ENCODE assay signal across 23 cellular contexts in the genomic region with DNA sequence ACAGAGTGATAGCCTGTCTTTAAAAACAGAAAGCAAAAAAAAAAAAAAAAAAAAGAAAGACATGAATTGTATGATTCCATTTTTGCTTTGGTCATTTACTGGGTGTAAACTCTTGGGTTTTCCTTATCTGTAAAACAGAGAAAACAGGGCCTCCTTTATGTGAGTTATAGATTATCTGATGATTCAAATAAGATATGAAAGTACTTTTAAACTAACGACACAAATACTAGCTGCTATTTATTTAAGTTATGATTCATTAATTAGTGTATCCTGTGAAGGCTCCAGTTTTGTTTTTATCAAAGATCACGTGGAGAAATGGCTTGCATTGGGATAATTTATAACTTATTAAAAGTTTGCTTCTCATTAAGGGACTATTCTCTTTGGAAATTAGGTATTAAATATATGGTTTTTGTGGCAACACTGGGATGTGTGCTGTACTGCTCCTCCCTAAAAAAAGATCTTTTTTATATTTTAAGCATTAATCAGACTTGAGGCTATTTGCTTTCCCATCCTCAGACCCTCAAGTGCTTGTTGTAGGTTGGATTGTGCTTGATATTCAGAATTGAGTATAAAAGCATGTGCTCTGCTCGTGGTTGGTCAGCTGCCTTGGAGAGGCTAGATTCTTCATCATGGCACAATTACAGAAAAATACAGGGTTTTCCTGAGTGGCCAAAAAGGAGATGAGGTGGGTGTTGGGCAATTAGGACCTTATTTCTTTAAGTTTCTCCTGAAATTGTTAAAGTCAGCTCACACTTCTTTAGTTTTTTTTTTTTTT. TPM values are rescaled to one million over a fixed set of nuclear protein-coding genes. Genes with fewer than 3 reads are reported as not detected.
DNase-seq lines count a peak whose midpoint lies in the region; ATAC-seq, FAIRE-seq and TF ChIP-seq lines count a peak whose summit lies in the region.
"Had no signal": no experiment of that assay in that cellular context is flagged by ENCODE, and none has a peak within 500 bp of the region (broad histone marks: within the 10 kb centered on the region; RNA-seq: fewer than 3 reads in every experiment).

No MANE protein-coding gene starts in this region.

- no peaks in the 10 kb centered on the region for H3K27me3 Mint-ChIP-seq in GM23338 (ENCODE audit: insufficient read depth, low read depth, poor library complexity)
- H3K27me3 Mint-ChIP-seq: CD4-positive, alpha-beta memory T cell had no signal

- WGBS in esophagus muscularis mucosa: 73% methylated on average over 3 of the region's 3 CpGs
- 55% methylated on average over 3 of the region's 3 CpGs for WGBS in smooth muscle cell (ENCODE audit: low lambda C conversion rate)
- WGBS in HepG2 (ENCODE audit: low lambda C conversion rate): 2% methylated on average over 3 of the region's 3 CpGs

- no peak overlapping the region for H2AFZ ChIP-seq in GM23338
- no peak overlapping the region for H2AFZ ChIP-seq in smooth muscle cell (ENCODE audit: low read depth)
- no peak overlapping the region for H2AFZ ChIP-seq in HepG2 (ENCODE audit: low read length)
- H2AFZ ChIP-seq: GM23248 had no signal

- intact Hi-C loops in esophagus muscularis mucosa (cut with DNase I): no loop called here
- intact Hi-C loops in gastrocnemius medialis (cut with DNase I; ENCODE audit: low total_unique reads): no loop called here
- intact Hi-C loops in HepG2 (cut with micrococcal nuclease; ENCODE audit: unreplicated experiment): no loop called here

- H3K4me1 ChIP-seq in GM23338 (ENCODE audit: insufficient read depth) (peaks cover 28% of the 10 kb centered on the region), esophagus muscularis mucosa (no peaks in the 10 kb centered on the region), smooth muscle cell (ENCODE audit: low read depth) (no peaks in the 10 kb centered on the region), gastrocnemius medialis (no peaks in the 10 kb centered on the region), HepG2 (ENCODE audit: insufficient read depth, low read length) (no peaks in the 10 kb centered on the region)
- H3K4me1 ChIP-seq: Caco-2 had no signal

- H3K36me3 ChIP-seq in GM23338 (ENCODE audit: insufficient read depth) (no peaks in the 10 kb centered on the region), esophagus muscularis mucosa (no peaks in the 10 kb centered on the region), smooth muscle cell (ENCODE audit: low read depth) (no peaks in the 10 kb centered on the region), gastrocnemius medialis (no peaks in the 10 kb centered on the region), HepG2 (replicated peaks in 1 of 2; ENCODE audit: control insufficient read depth in 1 of 2, insufficient read depth in 2 of 2, low read length in 2 of 2) (no peaks in the 10 kb centered on the region)

- ATAC-seq in GM23338 (no peak), gastrocnemius medialis (no peak), HepG2 (no peak)

- in situ Hi-C loops in gastrocnemius medialis (cut with MboI; ENCODE audit: low sequenced_read_pairs in 4 of 4): no loop called here
- in situ Hi-C loops in HepG2 (cut with HindIII; ENCODE audit: extremely low pct_ligation_motif_present, low pct_unique_long_range_greater_than_20kb): no loop called here

- no peak for DNase-seq in GM23338 (ENCODE audit: low spot score)
- DNase-seq in amniotic epithelial cell (ENCODE audit: low read depth): peak; percentile 8
- DNase-seq in esophagus muscularis mucosa (ENCODE audit: extremely low spot score): peak; percentile 47
- DNase-seq in smooth muscle cell (lab: John Stamatoyannopoulos, UW; ENCODE audit: unreplicated experiment): no peak
- DNase-seq in NCI-H524 treated with DMSO at 0.1 percent for 48 hours (lab: John Stamatoyannopoulos, UW): no peak
- DNase-seq in GM10248 (ENCODE audit: extremely low spot score): no peak
- DNase-seq in gastrocnemius medialis: no peak
- no peak for DNase-seq in HepG2 (ENCODE audit: low spot score)
- DNase-seq: C1 segment of cervical spinal cord; Caco-2; CD4-positive, alpha-beta memory T cell; DMS 273 treated with DMSO at 0.1 percent for 48 hours; DMS79; EL; GDM1; GM23248; H9; HFFc6 had no signal

- H3K27ac ChIP-seq in GM23338 (ENCODE audit: low read depth) (no peak overlapping the region), esophagus muscularis mucosa (replicated peaks in 1 of 4) (no peak overlapping the region), smooth muscle cell (ENCODE audit: low read depth) (no peak overlapping the region), gastrocnemius medialis (no peak overlapping the region), HepG2 (ENCODE audit: extremely low read length, insufficient read depth, low read length) (no peak overlapping the region)
- H3K27ac ChIP-seq: GM23248 had no signal

- H3K27ac Mint-ChIP-seq in GM23338: no peak overlapping the region
- H3K27ac Mint-ChIP-seq: CD4-positive, alpha-beta memory T cell; HFFc6 had no signal

- no peak for FAIRE-seq in HepG2 (lab: Jason Lieb, UNC)
- FAIRE-seq: D721Med, GM12892 had no signal

- H3F3A ChIP-seq in GM23338 (replicated peaks; ENCODE audit: low read depth) (no peaks in the 10 kb centered on the region), smooth muscle cell (ENCODE audit: low read depth) (no peaks in the 10 kb centered on the region)

- TF ChIP-seq RAD21 in HepG2 (CRISPR knock-in tag; IDR thresholded peaks at IDR 0.05): no peak

- H4K20me1 ChIP-seq in GM23338 (replicated peaks; ENCODE audit: insufficient read depth): no peaks in the 10 kb centered on the region
- no peaks in the 10 kb centered on the region for H4K20me1 ChIP-seq in smooth muscle cell (ENCODE audit: low read depth)
- no peaks in the 10 kb centered on the region for H4K20me1 ChIP-seq in HepG2 (ENCODE audit: insufficient read depth, low read length)

- H3K4me2 ChIP-seq in GM23338: peak overlapping the region; percentile 55; the same call in 1 of the 2 replicates
- H3K4me2 ChIP-seq in smooth muscle cell: peak overlapping the region; percentile 32
- no peak overlapping the region for H3K4me2 ChIP-seq in HepG2 (ENCODE audit: low read depth, low read length)

- TF ChIP-seq POLR2A in esophagus muscularis mucosa (IDR thresholded peaks at IDR 0.05; ENCODE audit: low read depth) (no peak), gastrocnemius medialis (IDR thresholded peaks at IDR 0.05) (no peak), HepG2 (IDR thresholded peaks at IDR 0.05; ENCODE audit: insufficient read depth in 1 of 2, low read depth in 2 of 2, low read length in 2 of 2) (no peak)

- H3K9me3 Mint-ChIP-seq in GM23338: no peaks in the 10 kb centered on the region
- H3K9me3 Mint-ChIP-seq: H9 had no signal

- no TSS peak for BruUV-seq in HepG2 (replicated peaks; lab: Mats Ljungman, UMichigan)

- H3K36me3 Mint-ChIP-seq in GM23338 (ENCODE audit: low read depth): no peaks in the 10 kb centered on the region
- H3K36me3 Mint-ChIP-seq: CD4-positive, alpha-beta memory T cell had no signal

- H3K27me3 ChIP-seq in GM23338 (ENCODE audit: insufficient read depth): no peaks in the 10 kb centered on the region
- H3K27me3 ChIP-seq in esophagus muscularis mucosa: no peaks in the 10 kb centered on the region
- no peaks in the 10 kb centered on the region for H3K27me3 ChIP-seq in smooth muscle cell (ENCODE audit: low read depth)
- no peaks in the 10 kb centered on the region for H3K27me3 ChIP-seq in gastrocnemius medialis
- H3K27me3 ChIP-seq in HepG2 (ENCODE audit: control insufficient read depth in 1 of 2, insufficient read depth in 2 of 2, low read length in 2 of 2): no peaks in the 10 kb centered on the region; a peak in 1 of 5 replicates

- H3K79me2 ChIP-seq in GM23338 (replicated peaks; ENCODE audit: insufficient read depth) (no peaks in the 10 kb centered on the region), smooth muscle cell (ENCODE audit: low read depth) (no peaks in the 10 kb centered on the region), HepG2 (ENCODE audit: insufficient read depth, low read length) (no peaks in the 10 kb centered on the region)

- H3K9me3 ChIP-seq in esophagus muscularis mucosa (no peaks in the 10 kb centered on the region), smooth muscle cell (replicated peaks; ENCODE audit: low read depth) (no peaks in the 10 kb centered on the region), gastrocnemius medialis (no peaks in the 10 kb centered on the region), HepG2 (ENCODE audit: low read length) (peaks cover 51% of the 10 kb centered on the region)
- H3K9me3 ChIP-seq: Caco-2 had no signal

- TF ChIP-seq EP300 in esophagus muscularis mucosa (IDR thresholded peaks at IDR 0.05): no peak
- TF ChIP-seq EP300 in HepG2 (IDR thresholded peaks at IDR 0.05; ENCODE audit: low read depth in 2 of 2, low read length in 2 of 2): no peak
- TF ChIP-seq EP300 in HepG2 (CRISPR knock-in tag; IDR thresholded peaks at IDR 0.05; ENCODE audit: borderline replicate concordance): no peak

- POLR2A ChIA-PET in GM10248 (lab: Yijun Ruan, JAX) (no interaction called here), HepG2 (lab: Yijun Ruan, JAX) (no interaction called here)

- no peak overlapping the region for H3K4me3 ChIP-seq in GM23338
- no peak overlapping the region for H3K4me3 ChIP-seq in esophagus muscularis mucosa
- H3K4me3 ChIP-seq in smooth muscle cell: no peak overlapping the region
- H3K4me3 ChIP-seq in gastrocnemius medialis: no peak overlapping the region
- H3K4me3 ChIP-seq in HepG2 (replicated peaks in 1 of 3; ENCODE audit: insufficient read depth in 1 of 3, low read depth in 2 of 3, low read length in 3 of 3): no peak overlapping the region
- H3K4me3 ChIP-seq: GM23248 had no signal

- H3K9me2 ChIP-seq in GM23338 (ENCODE audit: insufficient read depth): no peaks in the 10 kb centered on the region

- TF ChIP-seq CTCF in GM23338 (conservative IDR thresholded peaks at IDR 0.05; ENCODE audit: low read depth in 2 of 2) (no peak), esophagus muscularis mucosa (IDR thresholded peaks at IDR 0.05) (no peak), smooth muscle cell (IDR thresholded peaks at IDR 0.05; ENCODE audit: borderline replicate concordance, insufficient read depth, poor library complexity, severe bottlenecking) (no peak), GM10248 (IDR thresholded peaks at IDR 0.05; ENCODE audit: control extremely low read depth, extremely low read depth, low read depth, missing control alignments) (no peak), gastrocnemius medialis (IDR thresholded peaks at IDR 0.05 in 4 of 5, conservative IDR thresholded peaks at IDR 0.05 in 1 of 5) (no peak), HepG2 (CRISPR knock-in tag; IDR thresholded peaks at IDR 0.05) (no peak)

- H3K9ac ChIP-seq in smooth muscle cell (ENCODE audit: low read depth) (no peak overlapping the region), HepG2 (ENCODE audit: insufficient read depth, low read depth, low read length) (no peak overlapping the region)
- H3K9ac ChIP-seq: GM23248 had no signal

- H3K4me1 Mint-ChIP-seq in GM23338: peaks cover 33% of the 10 kb centered on the region
- H3K4me1 Mint-ChIP-seq: CD4-positive, alpha-beta memory T cell had no signal

- H3K4me3 Mint-ChIP-seq in GM23338: no peak overlapping the region
- H3K4me3 Mint-ChIP-seq: CD4-positive, alpha-beta memory T cell; H9; HFFc6 had no signal

- CTCF ChIA-PET in GM10248 (lab: Yijun Ruan, JAX) (interaction anchor here (0.6 to 1.4 kb wide), 2 partner anchors 9 to 10 kb away, joined by 3 read pairs; no protein-coding TSS in a partner anchor), HepG2 (lab: Yijun Ruan, JAX; ENCODE audit: low intra/inter-chr PET ratio, low total read pairs) (no interaction called here)

RNA-seq across cellular contexts. Expression of a gene that starts 39.9 kb away (rescaled TPM):
- total RNA-seq in GM23338 (2014; rRNA removed; shearing (Covaris generic)): 3.1 and 3.9 TPM in 2 replicates
- polyA plus RNA-seq in GM23338 (2016; fragmentation: Nextera tagmentation; extraction: Ambion mirVana): 1.9 TPM in 2 replicates
- under 1 TPM; under 0.01 to 0.65 (median 0.17) TPM for total RNA-seq in esophagus muscularis mucosa
- total RNA-seq in smooth muscle cell: 2.4 and 4.0 TPM in 2 replicates
- polyA plus RNA-seq in smooth muscle cell: 4.3 and 4.8 TPM in 2 replicates
- not detected for total RNA-seq in gastrocnemius medialis
- total RNA-seq in HepG2 (2016; rRNA removed; fragmentation: Illumina TruSeq; extraction: Trizol): not detected in 2 replicates
- total RNA-seq in HepG2 (2016; cell fraction: cytosol; rRNA removed; fragmentation: Illumina TruSeq; extraction: Trizol; ENCODE audit: low read depth): not detected in 2 replicates
- total RNA-seq in HepG2 (2016; cell fraction: insoluble cytoplasmic fraction; rRNA removed; fragmentation: Illumina TruSeq; extraction: Trizol): not detected in 2 replicates
- total RNA-seq in HepG2 (2016; cell fraction: membrane; rRNA removed; fragmentation: Illumina TruSeq; extraction: Trizol): not detected in 2 replicates
- total RNA-seq in HepG2 (2016; cell fraction: nucleus; rRNA removed; fragmentation: Illumina TruSeq; extraction: Trizol): not detected in 2 replicates
- polyA plus RNA-seq in HepG2 (2011; rRNA removed): not detected in 2 replicates
- polyA plus RNA-seq in HepG2 (2011; cell fraction: cytosol; rRNA removed): not detected in 2 replicates
- not detected in 2 replicates for polyA plus RNA-seq in HepG2 (2011; cell fraction: nucleus; rRNA removed)
- not detected in 2 replicates for polyA plus RNA-seq in HepG2 (2012)
- polyA plus RNA-seq in HepG2 (2016; cell fraction: cytosol; fragmentation: Illumina TruSeq; extraction: Trizol; ENCODE audit: low read depth): not detected in 2 replicates
- polyA plus RNA-seq in HepG2 (2016; cell fraction: insoluble cytoplasmic fraction; fragmentation: Illumina TruSeq; extraction: Trizol; ENCODE audit: low read depth): not detected in 2 replicates
- not detected in 2 replicates for polyA plus RNA-seq in HepG2 (2016; cell fraction: membrane; fragmentation: Illumina TruSeq; extraction: Trizol; ENCODE audit: low read depth)
- not detected in 2 replicates for polyA plus RNA-seq in HepG2 (2016; cell fraction: nucleus; fragmentation: Illumina TruSeq; extraction: Trizol; ENCODE audit: insufficient read depth, low read depth)
- not detected in 2 replicates for polyA minus RNA-seq in HepG2 (2011; rRNA and poly(A)+ RNA removed; ENCODE audit: low replicate concordance)
- not detected in 2 replicates for polyA minus RNA-seq in HepG2 (2011; cell fraction: cytosol; rRNA and poly(A)+ RNA removed)
- polyA minus RNA-seq in HepG2 (2011; cell fraction: nucleus; rRNA and poly(A)+ RNA removed): not detected in 2 replicates
- total RNA-seq: A673; CD4-positive, alpha-beta memory T cell; GM23248; H4; HFFc6 had no signal
- polyA plus RNA-seq: BJ; CD4-positive, alpha-beta memory T cell; GM23248 had no signal

Comparison
In these comparisons a context has a peak if more than half of its experiments do, and no peak if none do; other contexts are left out.
1. DNase-seq: peak in amniotic epithelial cell (single experiment) and esophagus muscularis mucosa (single experiment); none in GM23338 (single experiment), smooth muscle cell (single experiment), NCI-H524 treated with DMSO at 0.1 percent for 48 hours (single experiment), GM10248 (single experiment), gastrocnemius medialis (0 of 2) and HepG2 (single experiment).